ENCODE assay signal across 3 cellular contexts in the genomic region with DNA sequence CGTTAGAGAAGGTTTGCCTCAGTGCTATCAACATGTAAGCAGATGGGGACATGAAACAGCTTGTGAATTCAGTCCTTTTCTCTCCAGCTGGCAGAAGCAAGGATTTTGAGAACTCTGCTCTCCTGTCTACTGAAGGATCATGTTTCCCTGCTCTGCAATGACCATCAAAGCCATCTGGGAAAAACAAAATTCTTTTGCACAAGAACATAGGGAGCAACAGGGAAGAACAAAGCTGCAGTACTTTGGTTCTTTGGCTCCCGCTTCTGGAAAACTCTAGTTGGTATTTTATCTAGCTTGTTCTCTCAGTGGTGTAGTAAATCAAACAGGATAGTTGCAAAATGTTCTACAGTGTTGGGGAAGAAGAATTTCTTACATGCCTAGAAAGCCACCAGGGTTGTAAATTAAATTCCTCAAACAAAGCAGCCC.
TF ChIP-seq lines count a peak whose summit lies in the region.

No MANE protein-coding gene starts in this region.

TF ChIP-seq in SK-N-SH treated with all-trans-retinoic acid at 6 μM for 48 hours, 23 proteins besides CTCF, POLR2A, EP300 and RAD21:
- no peak for TF ChIP-seq GLIS3 (CRISPR knock-in tag; IDR thresholded peaks at IDR 0.05)
- TF ChIP-seq, protein P1, sequence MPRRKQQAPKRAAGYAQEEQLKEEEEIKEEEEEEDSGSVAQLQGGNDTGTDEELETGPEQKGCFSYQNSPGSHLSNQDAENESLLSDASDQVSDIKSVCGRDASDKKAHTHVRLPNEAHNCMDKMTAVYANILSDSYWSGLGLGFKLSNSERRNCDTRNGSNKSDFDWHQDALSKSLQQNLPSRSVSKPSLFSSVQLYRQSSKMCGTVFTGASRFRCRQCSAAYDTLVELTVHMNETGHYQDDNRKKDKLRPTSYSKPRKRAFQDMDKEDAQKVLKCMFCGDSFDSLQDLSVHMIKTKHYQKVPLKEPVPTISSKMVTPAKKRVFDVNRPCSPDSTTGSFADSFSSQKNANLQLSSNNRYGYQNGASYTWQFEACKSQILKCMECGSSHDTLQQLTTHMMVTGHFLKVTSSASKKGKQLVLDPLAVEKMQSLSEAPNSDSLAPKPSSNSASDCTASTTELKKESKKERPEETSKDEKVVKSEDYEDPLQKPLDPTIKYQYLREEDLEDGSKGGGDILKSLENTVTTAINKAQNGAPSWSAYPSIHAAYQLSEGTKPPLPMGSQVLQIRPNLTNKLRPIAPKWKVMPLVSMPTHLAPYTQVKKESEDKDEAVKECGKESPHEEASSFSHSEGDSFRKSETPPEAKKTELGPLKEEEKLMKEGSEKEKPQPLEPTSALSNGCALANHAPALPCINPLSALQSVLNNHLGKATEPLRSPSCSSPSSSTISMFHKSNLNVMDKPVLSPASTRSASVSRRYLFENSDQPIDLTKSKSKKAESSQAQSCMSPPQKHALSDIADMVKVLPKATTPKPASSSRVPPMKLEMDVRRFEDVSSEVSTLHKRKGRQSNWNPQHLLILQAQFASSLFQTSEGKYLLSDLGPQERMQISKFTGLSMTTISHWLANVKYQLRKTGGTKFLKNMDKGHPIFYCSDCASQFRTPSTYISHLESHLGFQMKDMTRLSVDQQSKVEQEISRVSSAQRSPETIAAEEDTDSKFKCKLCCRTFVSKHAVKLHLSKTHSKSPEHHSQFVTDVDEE (CRISPR knock-in tag; IDR thresholded peaks at IDR 0.05): no peak
- TF ChIP-seq TOX (CRISPR knock-in tag; IDR thresholded peaks at IDR 0.05; ENCODE audit: borderline replicate concordance): no peak
- TF ChIP-seq, protein P2, sequence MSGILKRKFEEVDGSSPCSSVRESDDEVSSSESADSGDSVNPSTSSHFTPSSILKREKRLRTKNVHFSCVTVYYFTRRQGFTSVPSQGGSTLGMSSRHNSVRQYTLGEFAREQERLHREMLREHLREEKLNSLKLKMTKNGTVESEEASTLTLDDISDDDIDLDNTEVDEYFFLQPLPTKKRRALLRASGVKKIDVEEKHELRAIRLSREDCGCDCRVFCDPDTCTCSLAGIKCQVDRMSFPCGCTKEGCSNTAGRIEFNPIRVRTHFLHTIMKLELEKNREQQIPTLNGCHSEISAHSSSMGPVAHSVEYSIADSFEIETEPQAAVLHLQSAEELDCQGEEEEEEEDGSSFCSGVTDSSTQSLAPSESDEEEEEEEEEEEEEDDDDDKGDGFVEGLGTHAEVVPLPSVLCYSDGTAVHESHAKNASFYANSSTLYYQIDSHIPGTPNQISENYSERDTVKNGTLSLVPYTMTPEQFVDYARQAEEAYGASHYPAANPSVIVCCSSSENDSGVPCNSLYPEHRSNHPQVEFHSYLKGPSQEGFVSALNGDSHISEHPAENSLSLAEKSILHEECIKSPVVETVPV (CRISPR knock-in tag; IDR thresholded peaks at IDR 0.05): no peak
- TF ChIP-seq BACH2 (CRISPR knock-in tag; IDR thresholded peaks at IDR 0.05; ENCODE audit: borderline replicate concordance): no peak

TF ChIP-seq in SK-N-SH, 30 proteins besides CTCF, POLR2A, EP300 and RAD21:
- TF ChIP-seq TEAD4 (IDR thresholded peaks at IDR 0.05; ENCODE audit: borderline replicate concordance, insufficient read depth): no peak
- TF ChIP-seq NRF1 (IDR thresholded peaks at IDR 0.05; ENCODE audit: low read depth, low read length): no peak
- TF ChIP-seq, protein P3, sequence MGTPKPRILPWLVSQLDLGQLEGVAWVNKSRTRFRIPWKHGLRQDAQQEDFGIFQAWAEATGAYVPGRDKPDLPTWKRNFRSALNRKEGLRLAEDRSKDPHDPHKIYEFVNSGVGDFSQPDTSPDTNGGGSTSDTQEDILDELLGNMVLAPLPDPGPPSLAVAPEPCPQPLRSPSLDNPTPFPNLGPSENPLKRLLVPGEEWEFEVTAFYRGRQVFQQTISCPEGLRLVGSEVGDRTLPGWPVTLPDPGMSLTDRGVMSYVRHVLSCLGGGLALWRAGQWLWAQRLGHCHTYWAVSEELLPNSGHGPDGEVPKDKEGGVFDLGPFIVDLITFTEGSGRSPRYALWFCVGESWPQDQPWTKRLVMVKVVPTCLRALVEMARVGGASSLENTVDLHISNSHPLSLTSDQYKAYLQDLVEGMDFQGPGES (IDR thresholded peaks at IDR 0.05; ENCODE audit: low read depth, low read length): no peak
- no peak for TF ChIP-seq POLR2AphosphoS5 (IDR thresholded peaks at IDR 0.05; ENCODE audit: low read depth, low read length)
- TF ChIP-seq, protein P4, sequence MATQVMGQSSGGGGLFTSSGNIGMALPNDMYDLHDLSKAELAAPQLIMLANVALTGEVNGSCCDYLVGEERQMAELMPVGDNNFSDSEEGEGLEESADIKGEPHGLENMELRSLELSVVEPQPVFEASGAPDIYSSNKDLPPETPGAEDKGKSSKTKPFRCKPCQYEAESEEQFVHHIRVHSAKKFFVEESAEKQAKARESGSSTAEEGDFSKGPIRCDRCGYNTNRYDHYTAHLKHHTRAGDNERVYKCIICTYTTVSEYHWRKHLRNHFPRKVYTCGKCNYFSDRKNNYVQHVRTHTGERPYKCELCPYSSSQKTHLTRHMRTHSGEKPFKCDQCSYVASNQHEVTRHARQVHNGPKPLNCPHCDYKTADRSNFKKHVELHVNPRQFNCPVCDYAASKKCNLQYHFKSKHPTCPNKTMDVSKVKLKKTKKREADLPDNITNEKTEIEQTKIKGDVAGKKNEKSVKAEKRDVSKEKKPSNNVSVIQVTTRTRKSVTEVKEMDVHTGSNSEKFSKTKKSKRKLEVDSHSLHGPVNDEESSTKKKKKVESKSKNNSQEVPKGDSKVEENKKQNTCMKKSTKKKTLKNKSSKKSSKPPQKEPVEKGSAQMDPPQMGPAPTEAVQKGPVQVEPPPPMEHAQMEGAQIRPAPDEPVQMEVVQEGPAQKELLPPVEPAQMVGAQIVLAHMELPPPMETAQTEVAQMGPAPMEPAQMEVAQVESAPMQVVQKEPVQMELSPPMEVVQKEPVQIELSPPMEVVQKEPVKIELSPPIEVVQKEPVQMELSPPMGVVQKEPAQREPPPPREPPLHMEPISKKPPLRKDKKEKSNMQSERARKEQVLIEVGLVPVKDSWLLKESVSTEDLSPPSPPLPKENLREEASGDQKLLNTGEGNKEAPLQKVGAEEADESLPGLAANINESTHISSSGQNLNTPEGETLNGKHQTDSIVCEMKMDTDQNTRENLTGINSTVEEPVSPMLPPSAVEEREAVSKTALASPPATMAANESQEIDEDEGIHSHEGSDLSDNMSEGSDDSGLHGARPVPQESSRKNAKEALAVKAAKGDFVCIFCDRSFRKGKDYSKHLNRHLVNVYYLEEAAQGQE (IDR thresholded peaks at IDR 0.05; ENCODE audit: low read depth, low read length): no peak
- TF ChIP-seq GATA2 (CRISPR knock-in tag; IDR thresholded peaks at IDR 0.05): no peak
- TF ChIP-seq NFIC (IDR thresholded peaks at IDR 0.05; ENCODE audit: borderline replicate concordance): no peak
- TF ChIP-seq SMC3 (IDR thresholded peaks at IDR 0.05; ENCODE audit: low read depth, low read length): no peak
- TF ChIP-seq MEF2A (IDR thresholded peaks at IDR 0.05; ENCODE audit: borderline replicate concordance, low read depth): no peak
- TF ChIP-seq, protein P5, sequence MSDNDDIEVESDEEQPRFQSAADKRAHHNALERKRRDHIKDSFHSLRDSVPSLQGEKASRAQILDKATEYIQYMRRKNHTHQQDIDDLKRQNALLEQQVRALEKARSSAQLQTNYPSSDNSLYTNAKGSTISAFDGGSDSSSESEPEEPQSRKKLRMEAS (IDR thresholded peaks at IDR 0.05; ENCODE audit: low read depth): no peak
- no peak for TF ChIP-seq YY1 (IDR thresholded peaks at IDR 0.05; ENCODE audit: low read depth)

TF ChIP-seq in H1, 55 proteins besides CTCF, POLR2A, EP300 and RAD21:
- TF ChIP-seq ASH2L (IDR thresholded peaks at IDR 0.05; ENCODE audit: low read length): no peak
- TF ChIP-seq, protein P6, sequence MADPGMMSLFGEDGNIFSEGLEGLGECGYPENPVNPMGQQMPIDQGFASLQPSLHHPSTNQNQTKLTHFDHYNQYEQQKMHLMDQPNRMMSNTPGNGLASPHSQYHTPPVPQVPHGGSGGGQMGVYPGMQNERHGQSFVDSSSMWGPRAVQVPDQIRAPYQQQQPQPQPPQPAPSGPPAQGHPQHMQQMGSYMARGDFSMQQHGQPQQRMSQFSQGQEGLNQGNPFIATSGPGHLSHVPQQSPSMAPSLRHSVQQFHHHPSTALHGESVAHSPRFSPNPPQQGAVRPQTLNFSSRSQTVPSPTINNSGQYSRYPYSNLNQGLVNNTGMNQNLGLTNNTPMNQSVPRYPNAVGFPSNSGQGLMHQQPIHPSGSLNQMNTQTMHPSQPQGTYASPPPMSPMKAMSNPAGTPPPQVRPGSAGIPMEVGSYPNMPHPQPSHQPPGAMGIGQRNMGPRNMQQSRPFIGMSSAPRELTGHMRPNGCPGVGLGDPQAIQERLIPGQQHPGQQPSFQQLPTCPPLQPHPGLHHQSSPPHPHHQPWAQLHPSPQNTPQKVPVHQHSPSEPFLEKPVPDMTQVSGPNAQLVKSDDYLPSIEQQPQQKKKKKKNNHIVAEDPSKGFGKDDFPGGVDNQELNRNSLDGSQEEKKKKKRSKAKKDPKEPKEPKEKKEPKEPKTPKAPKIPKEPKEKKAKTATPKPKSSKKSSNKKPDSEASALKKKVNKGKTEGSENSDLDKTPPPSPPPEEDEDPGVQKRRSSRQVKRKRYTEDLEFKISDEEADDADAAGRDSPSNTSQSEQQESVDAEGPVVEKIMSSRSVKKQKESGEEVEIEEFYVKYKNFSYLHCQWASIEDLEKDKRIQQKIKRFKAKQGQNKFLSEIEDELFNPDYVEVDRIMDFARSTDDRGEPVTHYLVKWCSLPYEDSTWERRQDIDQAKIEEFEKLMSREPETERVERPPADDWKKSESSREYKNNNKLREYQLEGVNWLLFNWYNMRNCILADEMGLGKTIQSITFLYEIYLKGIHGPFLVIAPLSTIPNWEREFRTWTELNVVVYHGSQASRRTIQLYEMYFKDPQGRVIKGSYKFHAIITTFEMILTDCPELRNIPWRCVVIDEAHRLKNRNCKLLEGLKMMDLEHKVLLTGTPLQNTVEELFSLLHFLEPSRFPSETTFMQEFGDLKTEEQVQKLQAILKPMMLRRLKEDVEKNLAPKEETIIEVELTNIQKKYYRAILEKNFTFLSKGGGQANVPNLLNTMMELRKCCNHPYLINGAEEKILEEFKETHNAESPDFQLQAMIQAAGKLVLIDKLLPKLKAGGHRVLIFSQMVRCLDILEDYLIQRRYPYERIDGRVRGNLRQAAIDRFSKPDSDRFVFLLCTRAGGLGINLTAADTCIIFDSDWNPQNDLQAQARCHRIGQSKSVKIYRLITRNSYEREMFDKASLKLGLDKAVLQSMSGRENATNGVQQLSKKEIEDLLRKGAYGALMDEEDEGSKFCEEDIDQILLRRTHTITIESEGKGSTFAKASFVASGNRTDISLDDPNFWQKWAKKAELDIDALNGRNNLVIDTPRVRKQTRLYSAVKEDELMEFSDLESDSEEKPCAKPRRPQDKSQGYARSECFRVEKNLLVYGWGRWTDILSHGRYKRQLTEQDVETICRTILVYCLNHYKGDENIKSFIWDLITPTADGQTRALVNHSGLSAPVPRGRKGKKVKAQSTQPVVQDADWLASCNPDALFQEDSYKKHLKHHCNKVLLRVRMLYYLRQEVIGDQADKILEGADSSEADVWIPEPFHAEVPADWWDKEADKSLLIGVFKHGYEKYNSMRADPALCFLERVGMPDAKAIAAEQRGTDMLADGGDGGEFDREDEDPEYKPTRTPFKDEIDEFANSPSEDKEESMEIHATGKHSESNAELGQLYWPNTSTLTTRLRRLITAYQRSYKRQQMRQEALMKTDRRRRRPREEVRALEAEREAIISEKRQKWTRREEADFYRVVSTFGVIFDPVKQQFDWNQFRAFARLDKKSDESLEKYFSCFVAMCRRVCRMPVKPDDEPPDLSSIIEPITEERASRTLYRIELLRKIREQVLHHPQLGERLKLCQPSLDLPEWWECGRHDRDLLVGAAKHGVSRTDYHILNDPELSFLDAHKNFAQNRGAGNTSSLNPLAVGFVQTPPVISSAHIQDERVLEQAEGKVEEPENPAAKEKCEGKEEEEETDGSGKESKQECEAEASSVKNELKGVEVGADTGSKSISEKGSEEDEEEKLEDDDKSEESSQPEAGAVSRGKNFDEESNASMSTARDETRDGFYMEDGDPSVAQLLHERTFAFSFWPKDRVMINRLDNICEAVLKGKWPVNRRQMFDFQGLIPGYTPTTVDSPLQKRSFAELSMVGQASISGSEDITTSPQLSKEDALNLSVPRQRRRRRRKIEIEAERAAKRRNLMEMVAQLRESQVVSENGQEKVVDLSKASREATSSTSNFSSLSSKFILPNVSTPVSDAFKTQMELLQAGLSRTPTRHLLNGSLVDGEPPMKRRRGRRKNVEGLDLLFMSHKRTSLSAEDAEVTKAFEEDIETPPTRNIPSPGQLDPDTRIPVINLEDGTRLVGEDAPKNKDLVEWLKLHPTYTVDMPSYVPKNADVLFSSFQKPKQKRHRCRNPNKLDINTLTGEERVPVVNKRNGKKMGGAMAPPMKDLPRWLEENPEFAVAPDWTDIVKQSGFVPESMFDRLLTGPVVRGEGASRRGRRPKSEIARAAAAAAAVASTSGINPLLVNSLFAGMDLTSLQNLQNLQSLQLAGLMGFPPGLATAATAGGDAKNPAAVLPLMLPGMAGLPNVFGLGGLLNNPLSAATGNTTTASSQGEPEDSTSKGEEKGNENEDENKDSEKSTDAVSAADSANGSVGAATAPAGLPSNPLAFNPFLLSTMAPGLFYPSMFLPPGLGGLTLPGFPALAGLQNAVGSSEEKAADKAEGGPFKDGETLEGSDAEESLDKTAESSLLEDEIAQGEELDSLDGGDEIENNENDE (IDR thresholded peaks at IDR 0.05; ENCODE audit: insufficient replicate concordance, low read length): no peak
